8 cellular contexts compared by ENCODE assay signal in the genomic region with DNA sequence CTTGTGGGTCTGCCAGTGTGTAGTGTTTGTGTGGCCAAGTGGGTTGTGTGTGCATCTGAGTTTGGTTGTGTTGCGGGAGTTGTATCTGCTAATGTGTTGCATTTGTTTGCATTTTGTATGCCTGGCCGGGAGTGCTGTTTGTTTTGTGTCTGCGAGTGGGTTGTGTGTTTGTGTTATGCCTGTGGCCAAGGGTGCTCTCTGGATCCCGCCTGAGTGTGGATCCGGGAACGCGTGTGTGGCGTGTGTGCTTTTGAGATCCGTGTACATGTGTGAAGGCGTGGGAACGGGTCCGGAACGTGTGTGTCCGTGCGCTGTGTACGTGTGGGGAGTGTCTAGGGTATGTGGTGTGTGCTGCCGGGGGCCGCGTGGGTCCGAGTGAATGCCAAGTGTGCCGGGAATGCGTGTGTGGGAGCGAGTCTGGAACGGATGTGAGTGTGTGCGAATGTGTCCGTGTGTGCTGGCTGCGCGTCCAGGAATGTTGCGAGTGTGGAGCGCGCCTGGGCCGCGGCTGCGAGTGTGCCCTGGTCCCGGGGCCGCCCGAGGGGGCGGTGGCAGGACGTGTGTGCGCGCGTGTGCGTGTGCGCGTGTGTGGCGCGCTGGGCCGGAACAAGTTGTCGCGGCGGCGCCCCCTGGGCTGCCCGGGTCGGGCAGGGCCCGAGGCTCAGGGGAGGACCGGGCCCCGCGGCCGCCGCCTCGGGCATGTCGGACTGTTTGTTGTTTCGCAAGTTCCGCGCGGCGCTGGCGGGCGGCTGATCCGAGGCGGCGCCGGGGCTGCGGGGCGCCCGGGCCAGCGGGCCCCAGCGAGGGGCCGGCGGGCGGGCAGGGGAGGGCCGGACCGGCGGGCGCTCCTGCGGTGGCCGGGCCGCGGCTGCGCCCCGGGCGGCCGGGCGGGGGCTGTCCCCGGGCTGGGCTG. TPM values are rescaled to one million over a fixed set of nuclear protein-coding genes. Genes with fewer than 3 reads are reported as not detected.
DNase-seq lines count a peak whose midpoint lies in the region; ATAC-seq, FAIRE-seq and TF ChIP-seq lines count a peak whose summit lies in the region.

No MANE protein-coding gene starts in this region.

- H3K4me1 ChIP-seq in iPS DF 6.9 (ENCODE audit: control insufficient read depth, insufficient read depth, low read length) (peaks cover 18% of the 10 kb centered on the region), sigmoid colon (peaks cover 0 to 24% (median 22%) of the 10 kb centered on the region in 4 donors)

- no peak for FAIRE-seq in GM12891 (lab: Jason Lieb, UNC)

- no peak for TF ChIP-seq EP300 in sigmoid colon (IDR thresholded peaks at IDR 0.05)

- ATAC-seq in HG02885 (IDR thresholded peaks at IDR 0.05; ENCODE audit: poor library complexity, unreplicated experiment): no peak

- H3K27ac ChIP-seq in iPS DF 6.9 (ENCODE audit: low read length) (no peak overlapping the region), sigmoid colon (peak overlapping the region; percentile 57 to 78 (median 66))

- no CpG with 5 or more reads among the region's 95 CpGs for WGBS in iPS DF 6.9 (ENCODE audit: insufficient coverage, insufficient read length)
- 1% methylated on average over 95 of the region's 95 CpGs for WGBS in sigmoid colon, 2 donors

- DNase-seq in ELF-1 (ENCODE audit: low read depth, low spot score): peak; percentile 53
- DNase-seq in MV-4-11 (lab: John Stamatoyannopoulos, UW): peak; percentile 19
- DNase-seq in astrocyte of the hippocampus (ENCODE audit: low read depth, low spot score): peak; percentile 75
- DNase-seq in iPS DF 6.9 (ENCODE audit: low read depth, low spot score): no peak
- DNase-seq in sigmoid colon: peak; percentile 80
- DNase-seq in GF-D8 (lab: John Stamatoyannopoulos, UW): no peak
- DNase-seq in GM12891 (ENCODE audit: insufficient read length, low spot score): no peak

- no peak for TF ChIP-seq CTCF in sigmoid colon (IDR thresholded peaks at IDR 0.05)

- H3K27me3 ChIP-seq in iPS DF 6.9 (ENCODE audit: control insufficient read depth, insufficient read depth, low read length) (peaks cover 13% of the 10 kb centered on the region; the same call in 1 of the 2 replicates), sigmoid colon (peaks cover 0 to 8% (median 0%) of the 10 kb centered on the region in 3 donors)

- no peaks in the 10 kb centered on the region for H3K36me3 ChIP-seq in iPS DF 6.9 (ENCODE audit: control insufficient read depth, insufficient read depth, low read length)
- no peaks in the 10 kb centered on the region for H3K36me3 ChIP-seq in sigmoid colon

- H3K9me3 ChIP-seq in iPS DF 6.9 (ENCODE audit: control insufficient read depth, insufficient read depth, low read length) (no peaks in the 10 kb centered on the region), sigmoid colon (no peaks in the 10 kb centered on the region)

- intact Hi-C loops in sigmoid colon (cut with DNase I): loop anchor here (1.0 to 5.0 kb wide), 6 partner anchors 610 to 1545 kb away; no protein-coding TSS in a partner anchor

- H3K4me3 ChIP-seq in iPS DF 6.9 (ENCODE audit: low read length): peak overlapping the region; percentile 44
- H3K4me3 ChIP-seq in sigmoid colon: peak overlapping the region; percentile 58 to 67 (median 60)

- TF ChIP-seq POLR2A in sigmoid colon (IDR thresholded peaks at IDR 0.05) (no peak), GM12891 (IDR thresholded peaks at IDR 0.05; ENCODE audit: low read depth, low read length) (no peak)

TF ChIP-seq in GM12891, 5 proteins besides CTCF, POLR2A, EP300 and RAD21:
- TF ChIP-seq TAF1 (IDR thresholded peaks at IDR 0.05; ENCODE audit: low read depth, low read length) (no peak), POU2F2 (IDR thresholded peaks at IDR 0.05; ENCODE audit: low read depth, low read length) (no peak), POLR2AphosphoS5 (IDR thresholded peaks at IDR 0.05; ENCODE audit: low read depth, low read length) (no peak), PAX5 (IDR thresholded peaks at IDR 0.05; ENCODE audit: insufficient read depth, low read length, severe bottlenecking) (no peak), SPI1 (IDR thresholded peaks at IDR 0.05; ENCODE audit: low read depth, low read length) (no peak)

RNA-seq across cellular contexts. Expression of a gene that starts 0.9 kb away (rescaled TPM):
- total RNA-seq in sigmoid colon: 10 to 100 TPM in 3 of 4 donors, 1 to 10 TPM in 1; 8.2 to 35.7 (median 25.1) TPM
- polyA plus RNA-seq in sigmoid colon: 1 to 10 TPM in 2 of 3 donors, under 1 TPM in 1; 0.92 to 7.9 (median 1.8) TPM
- polyA plus RNA-seq in GM12891 (2012; ENCODE audit: low read depth, missing spikeins): 0.06 TPM

RNA-seq across cellular contexts. Expression of a gene that starts 6.5 kb away (rescaled TPM):
- total RNA-seq in sigmoid colon: 10 to 100 TPM in 3 of 4 donors, 1 to 10 TPM in 1; 9.2 to 26.6 (median 18.5) TPM
- 10 to 100 TPM; 10.4 to 17.7 (median 12.6) TPM for polyA plus RNA-seq in sigmoid colon
- polyA plus RNA-seq in GM12891 (2012; ENCODE audit: low read depth, missing spikeins): 25.3 TPM

RNA-seq across cellular contexts. Expression of a gene that starts 55.5 kb away (rescaled TPM):
- total RNA-seq in sigmoid colon: 100 to 1,000 TPM in 2 of 4 donors, 10 to 100 TPM in 2; 80.3 to 110 (median 96.6) TPM
- 10 to 100 TPM; 41.4 to 72.2 (median 54.6) TPM for polyA plus RNA-seq in sigmoid colon
- 58.9 TPM for polyA plus RNA-seq in GM12891 (2012; ENCODE audit: low read depth, missing spikeins)

Comparison
In these comparisons a context has a peak if more than half of its experiments do, and no peak if none do; other contexts are left out.
1. DNase-seq: peak in ELF-1 (single experiment), MV-4-11 (single experiment), astrocyte of the hippocampus (single experiment) and sigmoid colon (single experiment); none in iPS DF 6.9 (single experiment), GF-D8 (single experiment) and GM12891 (single experiment).